Comparison of ENCODE assay signal across 10 cellular contexts in the genomic region with DNA sequence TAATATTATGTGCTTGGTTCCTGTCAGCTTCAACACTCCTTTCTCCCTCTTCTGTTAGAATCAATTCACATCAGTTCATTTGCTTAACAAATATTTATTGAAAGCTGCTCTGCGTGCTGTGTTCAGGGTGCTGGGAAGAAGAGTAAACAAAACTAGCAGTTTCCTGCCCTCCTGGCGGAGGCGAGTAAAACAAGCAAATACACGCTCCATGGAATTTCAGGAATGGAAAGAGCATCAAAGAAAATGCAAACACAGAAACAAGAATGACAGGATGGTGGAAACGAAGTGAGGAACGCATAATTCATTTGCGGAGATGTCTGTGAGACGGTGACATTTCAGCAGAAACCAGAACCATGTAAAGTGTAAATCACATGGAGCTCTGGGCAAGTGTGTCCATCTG. TPM values are rescaled to one million over a fixed set of nuclear protein-coding genes. Genes with fewer than 3 reads are reported as not detected.
DNase-seq lines count a peak whose midpoint lies in the region; ATAC-seq lines count a peak whose summit lies in the region.
"Had no signal": no experiment of that assay in that cellular context is flagged by ENCODE, and none has a peak within 500 bp of the region (broad histone marks: within the 10 kb centered on the region; RNA-seq: fewer than 3 reads in every experiment).

No MANE protein-coding gene starts in this region.

- no peaks in the 10 kb centered on the region for H3K9me3 ChIP-seq in endocrine pancreas (ENCODE audit: control insufficient read depth, low read length)
- peaks cover 8% of the 10 kb centered on the region for H3K9me3 ChIP-seq in mesodermal cell (ENCODE audit: control insufficient read depth, low read length)

- H3K4me3 ChIP-seq in endocrine pancreas (ENCODE audit: control insufficient read depth, insufficient read depth, low read length) (peak overlapping the region; percentile 35), mesodermal cell (ENCODE audit: extremely low read depth, insufficient read depth, low read length, poor library complexity, severe bottlenecking) (no peak overlapping the region)

- DNase-seq in ELF-1 (ENCODE audit: low read depth, low spot score) (peak; percentile 61), NCI-H345 treated with DMSO at 0.1 percent for 48 hours (lab: John Stamatoyannopoulos, UW; ENCODE audit: unreplicated experiment) (peak; percentile 63), HK-2 (ENCODE audit: unreplicated experiment) (no peak), AG20443 (ENCODE audit: low spot score) (no peak)
- DNase-seq: activated T-cell treated with anti-CD3 and anti-CD28 coated beads, Interleukin-2, amount 50 U/mL, for 48 hours; effector memory CD4-positive, alpha-beta T cell had no signal

- no peak for ATAC-seq in HG03095 (IDR thresholded peaks at IDR 0.05; ENCODE audit: unreplicated experiment)
- ATAC-seq in stimulated activated memory B cell treated with anti-CD40 and anti-IgM and Interleukin-4, amounts not matched to agents 10 μg/mL and 1 μg/mL and 100 μg/mL, for 72 hours, result no peak

- no peak overlapping the region for H3K9ac ChIP-seq in endocrine pancreas (ENCODE audit: control insufficient read depth, insufficient read depth, low read length)

- H3K9me3 Mint-ChIP-seq in stimulated activated memory B cell treated with anti-CD40 and anti-IgM and Interleukin-4, amounts not matched to agents 10 μg/mL and 1 μg/mL and 100 μg/mL, for 72 hours, result peaks cover 5% of the 10 kb centered on the region

- no peaks in the 10 kb centered on the region for H3K27me3 Mint-ChIP-seq in stimulated activated memory B cell treated with anti-CD40 and anti-IgM and Interleukin-4, amounts not matched to agents 10 μg/mL and 1 μg/mL and 100 μg/mL, for 72 hours

- no peak overlapping the region for H3K4me3 Mint-ChIP-seq in stimulated activated memory B cell treated with anti-CD40 and anti-IgM and Interleukin-4, amounts not matched to agents 10 μg/mL and 1 μg/mL and 100 μg/mL, for 72 hours

- H3K36me3 ChIP-seq in endocrine pancreas (ENCODE audit: control insufficient read depth, insufficient read depth, low read length) (no peaks in the 10 kb centered on the region), mesodermal cell (ENCODE audit: control insufficient read depth, insufficient read depth, low read length) (no peaks in the 10 kb centered on the region)

- no peaks in the 10 kb centered on the region for H3K4me1 Mint-ChIP-seq in stimulated activated memory B cell treated with anti-CD40 and anti-IgM and Interleukin-4, amounts not matched to agents 10 μg/mL and 1 μg/mL and 100 μg/mL, for 72 hours

- H3K4me1 ChIP-seq in endocrine pancreas (ENCODE audit: control insufficient read depth, insufficient read depth, low read length), result peaks cover 16% of the 10 kb centered on the region
- peaks cover 17% of the 10 kb centered on the region for H3K4me1 ChIP-seq in mesodermal cell (ENCODE audit: control insufficient read depth, insufficient read depth, low read length, poor library complexity, severe bottlenecking)

- H3K36me3 Mint-ChIP-seq in stimulated activated memory B cell treated with anti-CD40 and anti-IgM and Interleukin-4, amounts not matched to agents 10 μg/mL and 1 μg/mL and 100 μg/mL, for 72 hours, result no peaks in the 10 kb centered on the region

- peak overlapping the region; percentile 70 for H3K27ac ChIP-seq in mesodermal cell (ENCODE audit: low read depth, low read length, severe bottlenecking)

- H3K27me3 ChIP-seq in endocrine pancreas (ENCODE audit: control insufficient read depth, insufficient read depth, low read length), result no peaks in the 10 kb centered on the region

- 9 to 11% methylated on average over 6 to 7 of the region's 8 CpGs for WGBS in mesodermal cell (ENCODE audit: insufficient coverage in 2 of 2), 2 experiments

- no peak overlapping the region for H3K27ac Mint-ChIP-seq in stimulated activated memory B cell treated with anti-CD40 and anti-IgM and Interleukin-4, amounts not matched to agents 10 μg/mL and 1 μg/mL and 100 μg/mL, for 72 hours

RNA-seq across cellular contexts. Expression of a gene that starts 49.4 kb away (rescaled TPM):
- polyA plus RNA-seq in mesodermal cell (2013, experiment 1 of 2), result 2.1 TPM
- polyA plus RNA-seq in mesodermal cell (2013, experiment 2 of 2), result 1.0 TPM

Comparison
In these comparisons a context has a peak if more than half of its experiments do, and no peak if none do; other contexts are left out.
1. DNase-seq: peak in ELF-1 (single experiment) and NCI-H345 treated with DMSO at 0.1 percent for 48 hours (single experiment); none in HK-2 (single experiment) and AG20443 (single experiment).